7 cellular contexts compared by ENCODE assay signal in genomic region chr1:26602378-26602959, GRCh38.
A peak's percentile ranks its signal among the peaks of the same experiment; 100 is the strongest.
DNase-seq lines count a peak whose midpoint lies in the region; ATAC-seq, FAIRE-seq and TF ChIP-seq lines count a peak whose summit lies in the region.

No MANE protein-coding gene starts in this region.

- H3K4me3 ChIP-seq in GM12878, result no peak overlapping the region
- H3K4me3 ChIP-seq in stomach, result no peak overlapping the region

- POLR2A ChIA-PET in GM12878 (lab: Charles Lee), result interaction anchor here (0.6 to 4.5 kb wide), 10 partner anchors 10 to 441 kb away, joined by 3 to 47 read pairs (median 4); partner anchors contain the start of gene PIGV

- SMC1A ChIA-PET in GM12878 (lab: Charles Lee; ENCODE audit: uncharacterized antibody, unreplicated experiment), result interaction anchor here (0.6 to 11.0 kb wide), 55 partner anchors 9 to 287 kb away, joined by 3 to 268 read pairs (median 5); partner anchors contain the start of genes GPN2 and PIGV

- in situ Hi-C loops in GM12878 (cut with MboI), result no loop called here

- H3K4me1 ChIP-seq in GM12878 (ENCODE audit: control insufficient read depth, insufficient read depth, low read length), result peaks cover 10% of the 10 kb centered on the region
- peaks cover 0 to 7% (median 3%) of the 10 kb centered on the region in 4 donors for H3K4me1 ChIP-seq in stomach

- peak; percentile 41 for FAIRE-seq in GM12878 (lab: Jason Lieb, UNC)

- BruUV-seq in GM12878 (replicated peaks; lab: Mats Ljungman, UMichigan), result no TSS peak

- peak; percentile 40 for DNase-seq in DMS79 (lab: John Stamatoyannopoulos, UW)
- peak; percentile 58 for DNase-seq in HT1080 (ENCODE audit: low read depth)
- peak; percentile 41 for DNase-seq in NCI-H82 treated with DMSO at 0.1 percent for 48 hours (lab: John Stamatoyannopoulos, UW; ENCODE audit: unreplicated experiment)
- DNase-seq in GM12878 (ENCODE audit: low read depth, low spot score), result no peak
- DNase-seq in inferior parietal cortex (ENCODE audit: extremely low spot score), result peak; percentile 91
- no peak for DNase-seq in stomach

- H3K4me2 ChIP-seq in GM12878 (ENCODE audit: control insufficient read depth, insufficient read depth), result no peak overlapping the region

- WGBS in GM12878 (ENCODE audit: insufficient coverage, insufficient replicate concordance, low lambda C conversion rate, missing lambda C conversion rate), result 0% methylated on average over 2 of the region's 2 CpGs
- 0% methylated on average over 2 of the region's 2 CpGs for WGBS in stomach, 5 donors

- TF ChIP-seq RAD21 in GM12878 (IDR thresholded peaks at IDR 0.05; ENCODE audit: insufficient read depth, low read depth, low read length), result peak; percentile 99

- no peak overlapping the region for H3K9ac ChIP-seq in GM12878 (ENCODE audit: control insufficient read depth, insufficient read depth, low read length)

- intact Hi-C loops in GM12878 (cut with micrococcal nuclease; ENCODE audit: unreplicated experiment), result loop anchor here (1.0 kb wide), 3 partner anchors 75 to 276 kb away; no protein-coding TSS in a partner anchor
- intact Hi-C loops in stomach (cut with DNase I; ENCODE audit: low total_unique reads), result loop anchor here (5.0 kb wide), 2 partner anchors 75 to 190 kb away; no protein-coding TSS in a partner anchor

- peak; percentile 77 to 86 (median 79) for TF ChIP-seq CTCF in GM12878 (IDR thresholded peaks at IDR 0.05 in 2 of 3, conservative IDR thresholded peaks at IDR 0.05 in 1 of 3; ENCODE audit: control insufficient read depth in 2 of 3, extremely low read depth in 1 of 3, insufficient read depth in 1 of 3, low read depth in 3 of 3, low read length in 3 of 3)
- TF ChIP-seq CTCF in stomach (IDR thresholded peaks at IDR 0.05), result peak in 5 of 7 experiments; percentile 80 to 92 (median 83)

- ATAC-seq in GM12878 (peak; percentile 64), HG03097 (IDR thresholded peaks at IDR 0.05; ENCODE audit: low FRiP score, unreplicated experiment) (no peak)

- no peak for TF ChIP-seq POLR2A in GM12878 (IDR thresholded peaks at IDR 0.05; ENCODE audit: low read depth, low read length)
- TF ChIP-seq POLR2A in stomach (IDR thresholded peaks at IDR 0.05), result no peak

- TF ChIP-seq EP300 in GM12878 (IDR thresholded peaks at IDR 0.05; ENCODE audit: borderline replicate concordance in 1 of 2, control insufficient read depth in 1 of 2, low read depth in 2 of 2, low read length in 2 of 2) (no peak), stomach (IDR thresholded peaks at IDR 0.05) (no peak)

- H3K9me3 ChIP-seq in GM12878 (replicated peaks; ENCODE audit: control insufficient read depth, insufficient read depth, low read length) (no peaks in the 10 kb centered on the region), stomach (no peaks in the 10 kb centered on the region)

- H3K36me3 ChIP-seq in GM12878 (ENCODE audit: control insufficient read depth in 2 of 2, insufficient read depth in 2 of 2, low read length in 1 of 2) (no peaks in the 10 kb centered on the region), stomach (no peaks in the 10 kb centered on the region)

- H3K27me3 ChIP-seq in GM12878 (replicated peaks in 1 of 2; ENCODE audit: control insufficient read depth in 2 of 2, insufficient read depth in 2 of 2, low read length in 1 of 2), result no peaks in the 10 kb centered on the region
- no peaks in the 10 kb centered on the region for H3K27me3 ChIP-seq in stomach

- no peaks in the 10 kb centered on the region for H4K20me1 ChIP-seq in GM12878 (ENCODE audit: control insufficient read depth, insufficient read depth)

- no peaks in the 10 kb centered on the region for H3K79me2 ChIP-seq in GM12878 (ENCODE audit: control insufficient read depth, insufficient read depth, low read length)

- CTCF ChIA-PET in GM12878 (lab: Yijun Ruan, JAX), result interaction anchor here (0.7 to 14.6 kb wide), 63 partner anchors 8 to 322 kb away, joined by 3 to 450 read pairs (median 4); partner anchors contain the start of genes GPN2 and PIGV

- RAD21 ChIA-PET in GM12878 (lab: Charles Lee; ENCODE audit: unreplicated experiment), result interaction anchor here (0.6 to 13.9 kb wide), 30 partner anchors 13 to 285 kb away, joined by 3 to 262 read pairs (median 4); partner anchors contain the start of gene PIGV

- H3K27ac ChIP-seq in GM12878 (ENCODE audit: control insufficient read depth, insufficient read depth) (no peak overlapping the region), stomach (no peak overlapping the region)

- peak overlapping the region; percentile 81 for H2AFZ ChIP-seq in GM12878 (ENCODE audit: control insufficient read depth, low read depth, low read length)

TF ChIP-seq in GM12878, 131 proteins besides CTCF, POLR2A, EP300 and RAD21 (continues in another document):
- TF ChIP-seq NFIC (IDR thresholded peaks at IDR 0.05; ENCODE audit: low read depth, low read length), result no peak
- TF ChIP-seq SMARCA5 (IDR thresholded peaks at IDR 0.05), result 0 out of 2 replicates have a peak, but pooled peaks have one; percentile 17
- peak; percentile 96 for TF ChIP-seq SMC3 (IDR thresholded peaks at IDR 0.05; ENCODE audit: borderline replicate concordance, low read length)
- TF ChIP-seq BRCA1 (IDR thresholded peaks at IDR 0.05; ENCODE audit: low read depth, low read length), result no peak
- peak; percentile 48 for TF ChIP-seq MEF2B (IDR thresholded peaks at IDR 0.05; ENCODE audit: partially characterized antibody, poor library complexity, severe bottlenecking)
- peak; percentile 7; the same call in 1 of the 2 replicates for TF ChIP-seq RUNX3 (IDR thresholded peaks at IDR 0.05; ENCODE audit: low read length)
- TF ChIP-seq, protein P1, sequence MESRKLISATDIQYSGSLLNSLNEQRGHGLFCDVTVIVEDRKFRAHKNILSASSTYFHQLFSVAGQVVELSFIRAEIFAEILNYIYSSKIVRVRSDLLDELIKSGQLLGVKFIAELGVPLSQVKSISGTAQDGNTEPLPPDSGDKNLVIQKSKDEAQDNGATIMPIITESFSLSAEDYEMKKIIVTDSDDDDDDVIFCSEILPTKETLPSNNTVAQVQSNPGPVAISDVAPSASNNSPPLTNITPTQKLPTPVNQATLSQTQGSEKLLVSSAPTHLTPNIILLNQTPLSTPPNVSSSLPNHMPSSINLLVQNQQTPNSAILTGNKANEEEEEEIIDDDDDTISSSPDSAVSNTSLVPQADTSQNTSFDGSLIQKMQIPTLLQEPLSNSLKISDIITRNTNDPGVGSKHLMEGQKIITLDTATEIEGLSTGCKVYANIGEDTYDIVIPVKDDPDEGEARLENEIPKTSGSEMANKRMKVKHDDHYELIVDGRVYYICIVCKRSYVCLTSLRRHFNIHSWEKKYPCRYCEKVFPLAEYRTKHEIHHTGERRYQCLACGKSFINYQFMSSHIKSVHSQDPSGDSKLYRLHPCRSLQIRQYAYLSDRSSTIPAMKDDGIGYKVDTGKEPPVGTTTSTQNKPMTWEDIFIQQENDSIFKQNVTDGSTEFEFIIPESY (IDR thresholded peaks at IDR 0.05), result no peak
- TF ChIP-seq FOXM1 (IDR thresholded peaks at IDR 0.05; ENCODE audit: low read depth, low read length), result peak; percentile 62; the same call in 1 of the 2 replicates
- TF ChIP-seq, protein P2, sequence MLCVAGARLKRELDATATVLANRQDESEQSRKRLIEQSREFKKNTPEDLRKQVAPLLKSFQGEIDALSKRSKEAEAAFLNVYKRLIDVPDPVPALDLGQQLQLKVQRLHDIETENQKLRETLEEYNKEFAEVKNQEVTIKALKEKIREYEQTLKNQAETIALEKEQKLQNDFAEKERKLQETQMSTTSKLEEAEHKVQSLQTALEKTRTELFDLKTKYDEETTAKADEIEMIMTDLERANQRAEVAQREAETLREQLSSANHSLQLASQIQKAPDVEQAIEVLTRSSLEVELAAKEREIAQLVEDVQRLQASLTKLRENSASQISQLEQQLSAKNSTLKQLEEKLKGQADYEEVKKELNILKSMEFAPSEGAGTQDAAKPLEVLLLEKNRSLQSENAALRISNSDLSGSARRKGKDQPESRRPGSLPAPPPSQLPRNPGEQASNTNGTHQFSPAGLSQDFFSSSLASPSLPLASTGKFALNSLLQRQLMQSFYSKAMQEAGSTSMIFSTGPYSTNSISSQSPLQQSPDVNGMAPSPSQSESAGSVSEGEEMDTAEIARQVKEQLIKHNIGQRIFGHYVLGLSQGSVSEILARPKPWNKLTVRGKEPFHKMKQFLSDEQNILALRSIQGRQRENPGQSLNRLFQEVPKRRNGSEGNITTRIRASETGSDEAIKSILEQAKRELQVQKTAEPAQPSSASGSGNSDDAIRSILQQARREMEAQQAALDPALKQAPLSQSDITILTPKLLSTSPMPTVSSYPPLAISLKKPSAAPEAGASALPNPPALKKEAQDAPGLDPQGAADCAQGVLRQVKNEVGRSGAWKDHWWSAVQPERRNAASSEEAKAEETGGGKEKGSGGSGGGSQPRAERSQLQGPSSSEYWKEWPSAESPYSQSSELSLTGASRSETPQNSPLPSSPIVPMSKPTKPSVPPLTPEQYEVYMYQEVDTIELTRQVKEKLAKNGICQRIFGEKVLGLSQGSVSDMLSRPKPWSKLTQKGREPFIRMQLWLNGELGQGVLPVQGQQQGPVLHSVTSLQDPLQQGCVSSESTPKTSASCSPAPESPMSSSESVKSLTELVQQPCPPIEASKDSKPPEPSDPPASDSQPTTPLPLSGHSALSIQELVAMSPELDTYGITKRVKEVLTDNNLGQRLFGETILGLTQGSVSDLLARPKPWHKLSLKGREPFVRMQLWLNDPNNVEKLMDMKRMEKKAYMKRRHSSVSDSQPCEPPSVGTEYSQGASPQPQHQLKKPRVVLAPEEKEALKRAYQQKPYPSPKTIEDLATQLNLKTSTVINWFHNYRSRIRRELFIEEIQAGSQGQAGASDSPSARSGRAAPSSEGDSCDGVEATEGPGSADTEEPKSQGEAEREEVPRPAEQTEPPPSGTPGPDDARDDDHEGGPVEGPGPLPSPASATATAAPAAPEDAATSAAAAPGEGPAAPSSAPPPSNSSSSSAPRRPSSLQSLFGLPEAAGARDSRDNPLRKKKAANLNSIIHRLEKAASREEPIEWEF (IDR thresholded peaks at IDR 0.05; ENCODE audit: insufficient replicate concordance, low read depth, low read length), result peak; percentile 30
- TF ChIP-seq, protein P3, sequence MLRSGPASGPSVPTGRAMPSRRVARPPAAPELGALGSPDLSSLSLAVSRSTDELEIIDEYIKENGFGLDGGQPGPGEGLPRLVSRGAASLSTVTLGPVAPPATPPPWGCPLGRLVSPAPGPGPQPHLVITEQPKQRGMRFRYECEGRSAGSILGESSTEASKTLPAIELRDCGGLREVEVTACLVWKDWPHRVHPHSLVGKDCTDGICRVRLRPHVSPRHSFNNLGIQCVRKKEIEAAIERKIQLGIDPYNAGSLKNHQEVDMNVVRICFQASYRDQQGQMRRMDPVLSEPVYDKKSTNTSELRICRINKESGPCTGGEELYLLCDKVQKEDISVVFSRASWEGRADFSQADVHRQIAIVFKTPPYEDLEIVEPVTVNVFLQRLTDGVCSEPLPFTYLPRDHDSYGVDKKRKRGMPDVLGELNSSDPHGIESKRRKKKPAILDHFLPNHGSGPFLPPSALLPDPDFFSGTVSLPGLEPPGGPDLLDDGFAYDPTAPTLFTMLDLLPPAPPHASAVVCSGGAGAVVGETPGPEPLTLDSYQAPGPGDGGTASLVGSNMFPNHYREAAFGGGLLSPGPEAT (IDR thresholded peaks at IDR 0.05; ENCODE audit: low read depth), result 0 out of 2 replicates have a peak, but pooled peaks have one; percentile 47

Comparison
In these comparisons a context has a peak if more than half of its experiments do, and no peak if none do; other contexts are left out.
1. DNase-seq: peak in DMS79 (single experiment), HT1080 (single experiment), NCI-H82 treated with DMSO at 0.1 percent for 48 hours (single experiment) and inferior parietal cortex (single experiment); none in GM12878 (single experiment) and stomach (single experiment).